ENCODE assay signal across 8 cellular contexts in genomic region chr19:32580353-32580900, GRCh38. TPM values are rescaled to one million over a fixed set of nuclear protein-coding genes. Genes with fewer than 3 reads are reported as not detected.
A peak's percentile ranks its signal among the peaks of the same experiment; 100 is the strongest.
DNase-seq lines count a peak whose midpoint lies in the region; ATAC-seq and TF ChIP-seq lines count a peak whose summit lies in the region.

No MANE protein-coding gene starts in this region.

- peak overlapping the region; percentile 89 for H3K27ac Mint-ChIP-seq in activated naive CD8-positive, alpha-beta T cell treated with anti-CD3 and anti-CD28 coated beads, Interleukin-2, amount 10 ng/mL, durations not matched to agents 7 days and 5 days

- POLR2A ChIA-PET in activated naive CD8-positive, alpha-beta T cell treated with anti-CD3 and anti-CD28 coated beads, Interleukin-2, amount 10 ng/mL, durations not matched to agents 7 days and 5 days (lab: Charles Lee), result interaction anchor here (0.6 to 1.7 kb wide), 10 partner anchors 8 to 1236 kb away, joined by 3 to 8 read pairs (median 4); partner anchors contain the start of genes ANKRD27, DPY19L3, RGS9BP and ZNF507

- H3K27ac ChIP-seq in tibial artery, result peak overlapping the region; percentile 90 to 91

- peak overlapping the region; percentile 91 for H3K4me3 Mint-ChIP-seq in activated T-cell treated with anti-CD3 and anti-CD28 coated beads, Interleukin-2, amount 50 U/mL, for 4 hours
- peak overlapping the region; percentile 91 for H3K4me3 Mint-ChIP-seq in activated naive CD8-positive, alpha-beta T cell treated with anti-CD3 and anti-CD28 coated beads, Interleukin-2, amount 10 ng/mL, durations not matched to agents 7 days and 5 days

- ATAC-seq in activated T-cell treated with anti-CD3 and anti-CD28 coated beads, Interleukin-2, amount 50 U/mL, for 4 hours, result peak in 1 of 2 donors; percentile 5
- ATAC-seq in HG03280 (IDR thresholded peaks at IDR 0.05; ENCODE audit: unreplicated experiment) (peak; percentile 21), left colon (peak; percentile 20)
- ATAC-seq in activated naive CD8-positive, alpha-beta T cell treated with anti-CD3 and anti-CD28 coated beads, Interleukin-2, amount 10 ng/mL, durations not matched to agents 7 days and 5 days (ENCODE audit: low read depth), result no peak

- H3K27me3 ChIP-seq in tibial artery, result no peaks in the 10 kb centered on the region

- peaks cover 8 to 17% (median 15%) of the 10 kb centered on the region in 3 donors for H3K36me3 ChIP-seq in tibial artery

- H3K36me3 Mint-ChIP-seq in activated T-cell treated with anti-CD3 and anti-CD28 coated beads, Interleukin-2, amount 50 U/mL, for 4 hours (ENCODE audit: insufficient read depth), result peaks cover 12% of the 10 kb centered on the region
- peaks cover 12% of the 10 kb centered on the region for H3K36me3 Mint-ChIP-seq in activated naive CD8-positive, alpha-beta T cell treated with anti-CD3 and anti-CD28 coated beads, Interleukin-2, amount 10 ng/mL, durations not matched to agents 7 days and 5 days

- intact Hi-C loops in left colon (cut with DNase I, micrococcal nuclease), result no loop called here
- intact Hi-C loops in tibial artery (cut with DNase I; ENCODE audit: low total_unique reads), result loop anchor here (10.0 kb wide), 2 partner anchors 94 to 176 kb away; partner anchors contain the start of genes ANKRD27, DPY19L3 and RGS9BP

- no peaks in the 10 kb centered on the region for H3K9me3 ChIP-seq in tibial artery

- no peak for DNase-seq in activated T-cell treated with anti-CD3 and anti-CD28 coated beads, Interleukin-2, amount 50 U/mL, for 4 hours
- no peak for DNase-seq in activated T-cell treated with anti-CD3 and anti-CD28 coated beads, Interleukin-2, amount 50 U/mL, for 48 hours
- DNase-seq in activated naive CD8-positive, alpha-beta T cell treated with anti-CD3 and anti-CD28 coated beads, Interleukin-2, amount 10 ng/mL, durations not matched to agents 7 days and 5 days, result no peak
- peak in 1 of 2 donors; percentile 30 for DNase-seq in left colon
- no peak for DNase-seq in tibial artery
- DNase-seq in NCI-H2029 (lab: John Stamatoyannopoulos, UW), result no peak
- no peak for DNase-seq in RKO (ENCODE audit: low spot score)

- TF ChIP-seq CTCF in tibial artery (IDR thresholded peaks at IDR 0.05), result no peak

- no peaks in the 10 kb centered on the region for H3K9me3 Mint-ChIP-seq in activated T-cell treated with anti-CD3 and anti-CD28 coated beads, Interleukin-2, amount 50 U/mL, for 4 hours
- peaks cover under 1% of the 10 kb centered on the region for H3K9me3 Mint-ChIP-seq in activated naive CD8-positive, alpha-beta T cell treated with anti-CD3 and anti-CD28 coated beads, Interleukin-2, amount 10 ng/mL, durations not matched to agents 7 days and 5 days

- peaks cover 3% of the 10 kb centered on the region for H3K27me3 Mint-ChIP-seq in activated T-cell treated with anti-CD3 and anti-CD28 coated beads, Interleukin-2, amount 50 U/mL, for 4 hours (ENCODE audit: low read depth)
- peaks cover 14% of the 10 kb centered on the region for H3K27me3 Mint-ChIP-seq in activated naive CD8-positive, alpha-beta T cell treated with anti-CD3 and anti-CD28 coated beads, Interleukin-2, amount 10 ng/mL, durations not matched to agents 7 days and 5 days

- H3K4me1 Mint-ChIP-seq in activated T-cell treated with anti-CD3 and anti-CD28 coated beads, Interleukin-2, amount 50 U/mL, for 4 hours (ENCODE audit: low read depth), result peaks cover 18% of the 10 kb centered on the region
- peaks cover 21% of the 10 kb centered on the region for H3K4me1 Mint-ChIP-seq in activated naive CD8-positive, alpha-beta T cell treated with anti-CD3 and anti-CD28 coated beads, Interleukin-2, amount 10 ng/mL, durations not matched to agents 7 days and 5 days

- H3K4me1 ChIP-seq in tibial artery, result peaks cover 0 to 13% (median 9%) of the 10 kb centered on the region in 4 donors

- peak overlapping the region; percentile 96 to 100 for H3K4me3 ChIP-seq in tibial artery

RNA-seq across cellular contexts. Expression of gene PDCD5, which starts 0.6 kb away (rescaled TPM):
- total RNA-seq in activated T-cell treated with anti-CD3 and anti-CD28 coated beads, Interleukin-2, amount 50 U/mL, for 4 hours, result 100 to 1,000 TPM; 236 to 259 (median 237) TPM
- 100 to 1,000 TPM; 105 to 112 TPM for total RNA-seq in activated naive CD8-positive, alpha-beta T cell treated with anti-CD3 and anti-CD28 coated beads, Interleukin-2, amount 10 ng/mL, durations not matched to agents 7 days and 5 days
- 10 to 100 TPM; 55.7 to 62.0 TPM for total RNA-seq in left colon
